In genomic region chrX:109774706-109775105, GRCh38 we compare ENCODE assay signal across 7 cellular contexts. TPM values are rescaled to one million over a fixed set of nuclear protein-coding genes. Genes with fewer than 3 reads are reported as not detected.
DNase-seq lines count a peak whose midpoint lies in the region; ATAC-seq and TF ChIP-seq lines count a peak whose summit lies in the region.

No MANE protein-coding gene starts in this region.

- CTCF ChIA-PET in RWPE1 (lab: Yijun Ruan, JAX): interaction anchor here (1.0 kb wide), 1 partner anchor 82 kb away, joined by 3 read pairs; no protein-coding TSS in a partner anchor

- H3K9me3 ChIP-seq in psoas muscle: no peaks in the 10 kb centered on the region

- WGBS in psoas muscle, 3 donors: 52 to 65% (median 59%) methylated on average over 5 of the region's 5 CpGs

- POLR2A ChIA-PET in RWPE1 (lab: Yijun Ruan, JAX; ENCODE audit: low non-redundant PET): no interaction called here

- peak; percentile 69 for DNase-seq in RWPE1 (ENCODE audit: low spot score)
- no peak for DNase-seq in psoas muscle
- DNase-seq in NCI-H2227 treated with DMSO at 0.1 percent for 48 hours (lab: John Stamatoyannopoulos, UW): no peak
- no peak for DNase-seq in NCI-H524 treated with DMSO at 0.1 percent for 48 hours (lab: John Stamatoyannopoulos, UW)
- no peak for DNase-seq in anterior cingulate cortex (lab: John Stamatoyannopoulos, UW)

- no peaks in the 10 kb centered on the region for H3K27me3 ChIP-seq in psoas muscle (ENCODE audit: insufficient read depth in 3 of 3, low read length in 2 of 3)

- H3K36me3 ChIP-seq in psoas muscle (ENCODE audit: insufficient read depth in 1 of 2, low read depth in 1 of 2): no peaks in the 10 kb centered on the region

- TF ChIP-seq CTCF in RWPE1 (conservative IDR thresholded peaks at IDR 0.05; ENCODE audit: low read depth) (no peak), psoas muscle (IDR thresholded peaks at IDR 0.05) (no peak)

- H3K27ac ChIP-seq in RWPE1: no peak overlapping the region
- H3K27ac ChIP-seq in psoas muscle: no peak overlapping the region

- no peak overlapping the region for H3K4me3 ChIP-seq in psoas muscle

- no peaks in the 10 kb centered on the region for H3K4me1 ChIP-seq in psoas muscle

- intact Hi-C loops in psoas muscle (cut with DNase I): no loop called here

- ATAC-seq in GM18909 (IDR thresholded peaks at IDR 0.05; ENCODE audit: poor library complexity, unreplicated experiment): peak; percentile 99
- ATAC-seq in HG02852 (IDR thresholded peaks at IDR 0.05; ENCODE audit: unreplicated experiment): peak; percentile 96
- peak in 3 of 4 donors; percentile 46 to 67 (median 48) for ATAC-seq in psoas muscle

RNA-seq across cellular contexts. Expression of gene ACSL4, which starts 41.6 kb away (rescaled TPM):
- 10 to 100 TPM; 16.4 to 36.0 (median 24.3) TPM for total RNA-seq in psoas muscle
- 10 to 100 TPM; 16.4 to 27.9 (median 20.5) TPM for polyA plus RNA-seq in psoas muscle

Comparison
In these comparisons a context has a peak if more than half of its experiments do, and no peak if none do; other contexts are left out.
1. ATAC-seq: peak in every context shown above with its lines; median percentile 99 in GM18909; 96 in HG02852; 48 in psoas muscle.